Comparison of ENCODE assay signal across 29 cellular contexts in the genomic region with DNA sequence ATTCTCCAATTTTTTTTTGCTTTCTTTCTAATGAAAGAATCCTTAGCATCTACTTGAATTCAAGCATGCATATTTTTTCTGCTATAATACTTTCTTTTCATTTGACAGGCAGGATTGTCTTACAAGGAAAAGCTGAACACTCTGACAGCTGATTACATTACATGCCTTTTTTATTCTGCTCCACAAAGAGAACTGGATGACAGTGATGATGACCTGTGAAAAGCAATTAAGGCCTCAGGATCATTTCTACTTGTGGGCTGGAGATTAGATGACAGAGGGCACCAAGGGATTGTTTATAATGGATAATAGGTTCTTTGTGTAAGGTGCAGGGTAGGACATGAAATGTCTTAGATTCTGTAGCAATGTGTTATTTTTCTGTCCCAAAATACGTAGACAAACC.
"Had no signal": no experiment of that assay in that cellular context is flagged by ENCODE, and none has a peak within 500 bp of the region (broad histone marks: within the 10 kb centered on the region; RNA-seq: fewer than 3 reads in every experiment).

No MANE protein-coding gene starts in this region.

- H3K27me3 ChIP-seq: Peyer's patch had no signal

- H3K4me1 ChIP-seq: Peyer's patch, SJSA1 had no signal

- H3K27ac ChIP-seq: Peyer's patch, SJSA1 had no signal

- DNase-seq: activated CD4-positive, alpha-beta memory T cell treated with anti-CD3 and anti-CD28 coated beads, Interleukin-2, amount 10 ng/mL, durations not matched to agents 7 days and 5 days; activated CD4-positive, alpha-beta T cell treated with anti-CD3 and anti-CD28 coated beads for 4 hours; activated CD8-positive, alpha-beta memory T cell treated with anti-CD3 and anti-CD28 coated beads for 24 hours; activated CD8-positive, alpha-beta memory T cell treated with anti-CD3 and anti-CD28 coated beads, Interleukin-2, amount 10 ng/mL, durations not matched to agents 7 days and 5 days; activated CD8-positive, alpha-beta memory T cell treated with anti-CD3 and anti-CD28 coated beads, Interleukin-2, amount 50 U/mL, for 48 hours; activated effector memory CD4-positive, alpha-beta T cell treated with Interleukin-2 at 50 U/mL for 16 hours; activated naive CD4-positive, alpha-beta T cell treated with anti-CD3 and anti-CD28 coated beads, Interleukin-2, amount 10 ng/mL, durations not matched to agents 7 days and 5 days; activated naive CD8-positive, alpha-beta T cell treated with anti-CD3 and anti-CD28 coated beads, Interleukin-2, amount 50 U/mL, for 24 hours; activated T-cell treated with anti-CD3 and anti-CD28 coated beads, Interleukin-2, amount 50 U/mL, for 48 hours; anterior cingulate cortex; Karpas-422; KBM-7; NCI-H1105; NCI-H1417 treated with DMSO at 0.1 percent for 48 hours; NCI-H1694 treated with DMSO at 0.1 percent for 48 hours; NCI-H2029; NCI-H446; NCI-H510A treated with DMSO at 0.1 percent for 48 hours; NCI-H526 treated with DMSO at 0.1 percent for 48 hours; NCI-H82; NK-92 treated with Interleukin-12 subunit alpha and Interleukin-12 subunit beta, amount 100 ng/mL, for 24 hours; PC-3; Peyer's patch; RPMI8226; SHP77 treated with DMSO at 0.1 percent for 48 hours; SK-N-SH had no signal

- H3K4me3 ChIP-seq: Peyer's patch, SJSA1 had no signal

- H3K36me3 ChIP-seq: Peyer's patch, SJSA1 had no signal

- ATAC-seq: activated CD4-positive, CD25-positive, alpha-beta regulatory T cell treated with anti-CD3 and anti-CD28 coated beads, Interleukin-2, amount 50 U/mL, for 24 hours; activated CD8-positive, alpha-beta memory T cell treated with anti-CD3 and anti-CD28 coated beads, Interleukin-2, amount 10 ng/mL, durations not matched to agents 7 days and 5 days; activated naive CD8-positive, alpha-beta T cell treated with anti-CD3 and anti-CD28 coated beads, Interleukin-2, amount 50 U/mL, for 24 hours; PC-3; WTC11 had no signal

- H3K9me3 ChIP-seq: Peyer's patch, SJSA1, SK-N-SH had no signal
